In the genomic region with DNA sequence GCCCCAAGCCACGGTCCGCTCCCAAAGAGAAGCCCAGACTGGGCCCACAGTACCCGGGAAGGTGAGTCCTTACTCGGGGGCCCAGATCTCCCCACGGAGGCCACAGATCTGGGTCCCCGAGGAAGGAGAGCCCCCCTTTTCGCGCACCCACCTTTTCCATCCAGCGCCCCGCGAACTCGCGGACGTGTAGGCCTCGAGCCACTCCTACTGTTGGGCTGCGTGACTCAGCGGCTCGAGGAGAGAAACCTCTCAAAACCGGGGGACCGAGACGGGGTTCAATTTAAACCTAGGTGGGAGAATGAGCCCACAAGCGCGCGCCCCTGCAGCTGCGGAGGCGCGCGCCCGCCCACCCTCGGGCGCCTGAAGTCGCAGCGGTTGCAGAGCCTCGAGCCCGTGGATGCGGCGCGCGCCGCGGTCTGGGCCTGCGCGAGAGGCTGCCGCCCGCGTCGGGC, we compare ENCODE assay signal across 12 cellular contexts. TPM values are rescaled to one million over a fixed set of nuclear protein-coding genes. Genes with fewer than 3 reads are reported as not detected.
DNase-seq lines count a peak whose midpoint lies in the region; ATAC-seq and TF ChIP-seq lines count a peak whose summit lies in the region.
"Had no signal": no experiment of that assay in that cellular context is flagged by ENCODE, and none has a peak within 500 bp of the region (broad histone marks: within the 10 kb centered on the region; RNA-seq: fewer than 3 reads in every experiment).

No MANE protein-coding gene starts in this region.

- no peak for TF ChIP-seq POLR2A in esophagus muscularis mucosa (IDR thresholded peaks at IDR 0.05; ENCODE audit: low read depth)

- peak overlapping the region; percentile 52 for H3K4me3 ChIP-seq in HUES64 (ENCODE audit: low read length)
- H3K4me3 ChIP-seq in esophagus muscularis mucosa, result peak overlapping the region; percentile 48 to 55 (median 48)
- H3K4me3 ChIP-seq in parathyroid adenoma (ENCODE audit: low read depth, low read length), result no peak overlapping the region

- no peaks in the 10 kb centered on the region for H3K36me3 Mint-ChIP-seq in CD4-positive, alpha-beta T cell (ENCODE audit: low read depth)

- H3K27me3 ChIP-seq in HUES64 (ENCODE audit: insufficient read depth, low read length) (peaks cover 100% of the 10 kb centered on the region), esophagus muscularis mucosa (peaks cover 6 to 88% (median 60%) of the 10 kb centered on the region in 4 donors), parathyroid adenoma (ENCODE audit: control insufficient read depth, insufficient read depth, low read length) (peaks cover 5% of the 10 kb centered on the region)
- peaks cover 81% of the 10 kb centered on the region for H3K27me3 ChIP-seq in CD4-positive, alpha-beta T cell (ENCODE audit: control insufficient read depth, insufficient read depth, low read length)

- CTCF ChIA-PET in CD4-positive, alpha-beta T cell (lab: Charles Lee), result no interaction called here

- H3K9me3 ChIP-seq in HUES64 (ENCODE audit: insufficient read depth, low read depth, low read length), result no peaks in the 10 kb centered on the region
- peaks cover 0 to 17% (median 7%) of the 10 kb centered on the region in 4 donors for H3K9me3 ChIP-seq in esophagus muscularis mucosa
- H3K9me3 ChIP-seq in parathyroid adenoma (ENCODE audit: control insufficient read depth, low read length), result no peaks in the 10 kb centered on the region
- no peaks in the 10 kb centered on the region for H3K9me3 ChIP-seq in CD4-positive, alpha-beta T cell (ENCODE audit: control insufficient read depth, low read length)
- H3K9me3 ChIP-seq: transverse colon had no signal

- no peak for ATAC-seq in CD4-positive, alpha-beta T cell (ENCODE audit: poor library complexity)

- intact Hi-C loops in esophagus muscularis mucosa (cut with DNase I), result no loop called here
- intact Hi-C loops in CD4-positive, alpha-beta T cell (cut with DNase I, micrococcal nuclease), result no loop called here

- in situ Hi-C loops in ACHN (cut with HindIII; ENCODE audit: low pct_ligation_motif_present, low pct_unique_long_range_greater_than_20kb, low sequenced_read_pairs), result no loop called here

- no peak for TF ChIP-seq CTCF in esophagus muscularis mucosa (IDR thresholded peaks at IDR 0.05)
- TF ChIP-seq CTCF in parathyroid adenoma (IDR thresholded peaks at IDR 0.05), result no peak
- TF ChIP-seq CTCF in CD4-positive, alpha-beta T cell (IDR thresholded peaks at IDR 0.05), result no peak

- H3K27ac ChIP-seq in HUES64 (ENCODE audit: low read depth, low read length) (no peak overlapping the region), esophagus muscularis mucosa (replicated peaks in 1 of 4) (no peak overlapping the region), parathyroid adenoma (no peak overlapping the region)
- no peak overlapping the region for H3K27ac ChIP-seq in CD4-positive, alpha-beta T cell (ENCODE audit: low read depth, low read length)
- H3K27ac ChIP-seq: epithelial cell of prostate, transverse colon had no signal

- H3K4me2 ChIP-seq in parathyroid adenoma (ENCODE audit: low read length), result peak overlapping the region; percentile 79

- no peak overlapping the region for H3K27ac Mint-ChIP-seq in CD4-positive, alpha-beta T cell
- H3K27ac Mint-ChIP-seq: activated naive CD4-positive, alpha-beta T cell treated with anti-CD3 and anti-CD28 coated beads, Interleukin-2, amount 50 U/mL, for 72 hours had no signal

- peaks cover 83% of the 10 kb centered on the region for H3K27me3 Mint-ChIP-seq in CD4-positive, alpha-beta T cell

- H3K4me1 Mint-ChIP-seq in CD4-positive, alpha-beta T cell (ENCODE audit: low read depth), result peaks cover 12% of the 10 kb centered on the region

- no peaks in the 10 kb centered on the region for H3K36me3 ChIP-seq in HUES64 (ENCODE audit: insufficient read depth, low read length)
- no peaks in the 10 kb centered on the region for H3K36me3 ChIP-seq in esophagus muscularis mucosa
- no peaks in the 10 kb centered on the region for H3K36me3 ChIP-seq in parathyroid adenoma (ENCODE audit: control insufficient read depth, insufficient read depth, low read length)
- H3K36me3 ChIP-seq: transverse colon had no signal

- POLR2A ChIA-PET in CD4-positive, alpha-beta T cell (lab: Charles Lee), result no interaction called here

- 2% methylated on average over 47 of the region's 47 CpGs for WGBS in HUES64
- WGBS in esophagus muscularis mucosa, result 12% methylated on average over 33 of the region's 47 CpGs

- no peaks in the 10 kb centered on the region for H3K79me2 ChIP-seq in parathyroid adenoma

- H3K9me3 Mint-ChIP-seq in CD4-positive, alpha-beta T cell, result no peaks in the 10 kb centered on the region

- H3K4me1 ChIP-seq in HUES64 (ENCODE audit: insufficient read depth, low read length) (peaks cover 41% of the 10 kb centered on the region), esophagus muscularis mucosa (peaks cover 20 to 34% (median 30%) of the 10 kb centered on the region in 4 donors), parathyroid adenoma (no peaks in the 10 kb centered on the region)

- no peak overlapping the region for H3K4me3 Mint-ChIP-seq in CD4-positive, alpha-beta T cell

- TF ChIP-seq EP300 in esophagus muscularis mucosa (IDR thresholded peaks at IDR 0.05), result no peak

- peak overlapping the region; percentile 91 for H2AFZ ChIP-seq in parathyroid adenoma

- H3K9ac ChIP-seq in HUES64 (ENCODE audit: low read depth, low read length), result peak overlapping the region; percentile 67
- H3K9ac ChIP-seq in parathyroid adenoma, result no peak overlapping the region

- peak; percentile 24 for DNase-seq in AG20443 (ENCODE audit: low spot score)
- no peak for DNase-seq in esophagus muscularis mucosa (ENCODE audit: extremely low spot score)
- DNase-seq in NK-92 (lab: John Stamatoyannopoulos, UW; ENCODE audit: unreplicated experiment), result no peak
- DNase-seq in ACHN, result no peak
- DNase-seq in CD4-positive, alpha-beta T cell, result no peak
- DNase-seq in NCI-H526 treated with DMSO at 0.1 percent for 48 hours (lab: John Stamatoyannopoulos, UW), result no peak
- DNase-seq: left cardiac atrium, transverse colon had no signal

RNA-seq across cellular contexts. Expression of gene SIX6, which starts 6.3 kb away (rescaled TPM):
- 0.15 TPM for polyA plus RNA-seq in HUES64 (2013, experiment 1 of 2)
- 0.13 TPM for polyA plus RNA-seq in HUES64 (2013, experiment 2 of 2)
- total RNA-seq in esophagus muscularis mucosa, result not detected
- not detected for total RNA-seq in CD4-positive, alpha-beta T cell
- total RNA-seq: activated naive CD4-positive, alpha-beta T cell treated with anti-CD3 and anti-CD28 coated beads, Interleukin-2, amount 50 U/mL, for 72 hours; left cardiac atrium; transverse colon had no signal

RNA-seq across cellular contexts. Expression of gene C14orf39, which starts 29.4 kb away (rescaled TPM):
- polyA plus RNA-seq in HUES64 (2013, experiment 1 of 2), result 1.00 TPM
- 2.6 TPM for polyA plus RNA-seq in HUES64 (2013, experiment 2 of 2)
- 1 to 10 TPM in 1 of 4 donors, under 1 TPM in 2, not detected in 1; 0.29 to 3.7 (median 0.50) TPM for total RNA-seq in esophagus muscularis mucosa
- total RNA-seq in CD4-positive, alpha-beta T cell, result not detected
- total RNA-seq: activated naive CD4-positive, alpha-beta T cell treated with anti-CD3 and anti-CD28 coated beads, Interleukin-2, amount 50 U/mL, for 72 hours; left cardiac atrium had no signal
